ENCODE assay signal across 9 cellular contexts in genomic region chr6:129710722-129711631, GRCh38. TPM values are rescaled to one million over a fixed set of nuclear protein-coding genes. Genes with fewer than 3 reads are reported as not detected.
DNase-seq lines count a peak whose midpoint lies in the region; ATAC-seq, FAIRE-seq and TF ChIP-seq lines count a peak whose summit lies in the region.
"Had no signal": no experiment of that assay in that cellular context is flagged by ENCODE, and none has a peak within 500 bp of the region (broad histone marks: within the 10 kb centered on the region; RNA-seq: fewer than 3 reads in every experiment).

No MANE protein-coding gene starts in this region.

- H3K9me3 ChIP-seq in hepatocyte (ENCODE audit: low read depth) (no peaks in the 10 kb centered on the region), pancreas (no peaks in the 10 kb centered on the region)
- H3K9me3 ChIP-seq: mucosa of descending colon had no signal

- H3K27ac ChIP-seq in hepatocyte (peak overlapping the region; percentile 43), pancreas (peak overlapping the region in 1 of 4 donors; percentile 95)

- peaks cover 2% of the 10 kb centered on the region for H3K27me3 Mint-ChIP-seq in activated CD4-positive, alpha-beta T cell treated with anti-CD3 and anti-CD28 coated beads for 36 hours
- peaks cover 7% of the 10 kb centered on the region for H3K27me3 Mint-ChIP-seq in activated CD8-positive, alpha-beta T cell treated with anti-CD3 and anti-CD28 coated beads for 36 hours
- peaks cover 16% of the 10 kb centered on the region for H3K27me3 Mint-ChIP-seq in stimulated activated naive CD8-positive, alpha-beta T cell treated with anti-CD3 and anti-CD28 coated beads, Interleukin-15, amount 100 ng/mL, for 72 hours

- peak overlapping the region; percentile 90 for H3K4me2 ChIP-seq in hepatocyte

- H3K27me3 ChIP-seq in hepatocyte: no peaks in the 10 kb centered on the region
- no peaks in the 10 kb centered on the region for H3K27me3 ChIP-seq in pancreas

- peak overlapping the region; percentile 88 for H3K4me3 Mint-ChIP-seq in activated CD4-positive, alpha-beta T cell treated with anti-CD3 and anti-CD28 coated beads for 36 hours
- H3K4me3 Mint-ChIP-seq in activated CD8-positive, alpha-beta T cell treated with anti-CD3 and anti-CD28 coated beads for 36 hours: peak overlapping the region; percentile 92
- H3K4me3 Mint-ChIP-seq in stimulated activated naive CD8-positive, alpha-beta T cell treated with anti-CD3 and anti-CD28 coated beads, Interleukin-15, amount 100 ng/mL, for 72 hours: peak overlapping the region; percentile 91

- DNase-seq in activated CD4-positive, alpha-beta T cell treated with anti-CD3 and anti-CD28 coated beads for 36 hours: no peak
- no peak for DNase-seq in activated CD4-positive, alpha-beta T cell treated with anti-CD3 and anti-CD28 coated beads, Interleukin-2, amount 50 U/mL, for 1 hour
- DNase-seq in activated CD8-positive, alpha-beta T cell treated with anti-CD3 and anti-CD28 coated beads for 36 hours: no peak
- DNase-seq in hepatocyte (ENCODE audit: low spot score) (no peak), pancreas (no peak), D721Med (ENCODE audit: insufficient read length, low spot score) (no peak)
- DNase-seq in stimulated activated naive CD8-positive, alpha-beta T cell treated with anti-CD3 and anti-CD28 coated beads, Interleukin-15, amount 100 ng/mL, for 72 hours: no peak

- FAIRE-seq in pancreas (lab: Jason Lieb, UNC) (no peak), D721Med (lab: Jason Lieb, UNC) (no peak)

- no peak for TF ChIP-seq CTCF in activated CD8-positive, alpha-beta T cell treated with anti-CD3 and anti-CD28 coated beads for 36 hours (IDR thresholded peaks at IDR 0.05)
- no peak for TF ChIP-seq CTCF in hepatocyte (IDR thresholded peaks at IDR 0.05; ENCODE audit: poor library complexity)
- TF ChIP-seq CTCF in pancreas (IDR thresholded peaks at IDR 0.05): no peak
- no peak for TF ChIP-seq CTCF in D721Med (IDR thresholded peaks at IDR 0.05; ENCODE audit: insufficient read depth, missing control alignments)

- H3K4me1 Mint-ChIP-seq in activated CD4-positive, alpha-beta T cell treated with anti-CD3 and anti-CD28 coated beads for 36 hours: peaks cover 27% of the 10 kb centered on the region
- peaks cover 35% of the 10 kb centered on the region for H3K4me1 Mint-ChIP-seq in activated CD8-positive, alpha-beta T cell treated with anti-CD3 and anti-CD28 coated beads for 36 hours (ENCODE audit: low read depth)
- H3K4me1 Mint-ChIP-seq in stimulated activated naive CD8-positive, alpha-beta T cell treated with anti-CD3 and anti-CD28 coated beads, Interleukin-15, amount 100 ng/mL, for 72 hours: peaks cover 33% of the 10 kb centered on the region

- no peak for ATAC-seq in activated CD4-positive, alpha-beta T cell treated with anti-CD3 and anti-CD28 coated beads for 36 hours
- ATAC-seq in activated CD8-positive, alpha-beta T cell treated with anti-CD3 and anti-CD28 coated beads for 36 hours: no peak
- ATAC-seq in stimulated activated naive CD8-positive, alpha-beta T cell treated with anti-CD3 and anti-CD28 coated beads, Interleukin-15, amount 100 ng/mL, for 72 hours: no peak
- no peak for ATAC-seq in pancreas
- ATAC-seq in HG03039 (IDR thresholded peaks at IDR 0.05; ENCODE audit: unreplicated experiment): no peak

- peak overlapping the region; percentile 31 for H3K4me3 ChIP-seq in hepatocyte
- peak overlapping the region in 2 of 4 donors; percentile 60 to 63 for H3K4me3 ChIP-seq in pancreas

- H4K20me1 ChIP-seq in hepatocyte (ENCODE audit: insufficient read depth, poor library complexity, severe bottlenecking): no peaks in the 10 kb centered on the region

- peak overlapping the region; percentile 71 for H2AFZ ChIP-seq in hepatocyte

- intact Hi-C loops in activated CD4-positive, alpha-beta T cell treated with anti-CD3 and anti-CD28 coated beads for 36 hours (cut with DNase I, micrococcal nuclease): loop anchor here in 1 of 2 experiments (1.0 kb wide), 1 partner anchor 39 kb away; no protein-coding TSS in a partner anchor
- intact Hi-C loops in activated CD8-positive, alpha-beta T cell treated with anti-CD3 and anti-CD28 coated beads for 36 hours (cut with micrococcal nuclease): no loop called here
- intact Hi-C loops in pancreas (cut with DNase I): no loop called here

- no peak overlapping the region for H3K27ac Mint-ChIP-seq in activated CD4-positive, alpha-beta T cell treated with anti-CD3 and anti-CD28 coated beads for 36 hours
- no peak overlapping the region for H3K27ac Mint-ChIP-seq in activated CD8-positive, alpha-beta T cell treated with anti-CD3 and anti-CD28 coated beads for 36 hours
- H3K27ac Mint-ChIP-seq in stimulated activated naive CD8-positive, alpha-beta T cell treated with anti-CD3 and anti-CD28 coated beads, Interleukin-15, amount 100 ng/mL, for 72 hours: no peak overlapping the region

- CTCF ChIA-PET in activated CD4-positive, alpha-beta T cell treated with anti-CD3 and anti-CD28 coated beads for 36 hours (lab: Charles Lee): interaction anchor here (0.9 to 2.6 kb wide), 7 partner anchors 9 to 113 kb away, joined by 3 to 14 read pairs (median 5); no protein-coding TSS in a partner anchor
- CTCF ChIA-PET in activated CD8-positive, alpha-beta T cell treated with anti-CD3 and anti-CD28 coated beads for 36 hours (lab: Charles Lee): interaction anchor here (1.0 to 3.5 kb wide), 9 partner anchors 11 to 113 kb away, joined by 3 to 17 read pairs (median 5); no protein-coding TSS in a partner anchor

- no peaks in the 10 kb centered on the region for H3K9me2 ChIP-seq in hepatocyte (replicated peaks; ENCODE audit: insufficient read depth)

- POLR2A ChIA-PET in activated CD4-positive, alpha-beta T cell treated with anti-CD3 and anti-CD28 coated beads for 36 hours (lab: Charles Lee): interaction anchor here (1.1 kb wide), 1 partner anchor 29 kb away, joined by 3 read pairs; no protein-coding TSS in a partner anchor
- POLR2A ChIA-PET in activated CD8-positive, alpha-beta T cell treated with anti-CD3 and anti-CD28 coated beads for 36 hours (lab: Charles Lee): interaction anchor here (1.3 to 1.4 kb wide), 2 partner anchors 11 to 27 kb away, joined by 4 to 5 read pairs; no protein-coding TSS in a partner anchor

- no peaks in the 10 kb centered on the region for H3K36me3 ChIP-seq in hepatocyte (replicated peaks; ENCODE audit: insufficient read depth, low read depth)
- no peaks in the 10 kb centered on the region for H3K36me3 ChIP-seq in pancreas

- H3K4me1 ChIP-seq in hepatocyte (ENCODE audit: insufficient read depth) (no peaks in the 10 kb centered on the region), pancreas (peaks cover 0 to 11% (median 0%) of the 10 kb centered on the region in 3 donors)

- 56% methylated on average over 8 of the region's 8 CpGs for WGBS in hepatocyte (ENCODE audit: low lambda C conversion rate, missing lambda C conversion rate)
- WGBS in pancreas, 2 donors: 29 to 34% methylated on average over 8 of the region's 8 CpGs

- peaks cover 28% of the 10 kb centered on the region for H3K79me2 ChIP-seq in hepatocyte

- no peaks in the 10 kb centered on the region for H3K9me3 Mint-ChIP-seq in activated CD4-positive, alpha-beta T cell treated with anti-CD3 and anti-CD28 coated beads for 36 hours (ENCODE audit: low read depth)
- no peaks in the 10 kb centered on the region for H3K9me3 Mint-ChIP-seq in activated CD8-positive, alpha-beta T cell treated with anti-CD3 and anti-CD28 coated beads for 36 hours
- H3K9me3 Mint-ChIP-seq in stimulated activated naive CD8-positive, alpha-beta T cell treated with anti-CD3 and anti-CD28 coated beads, Interleukin-15, amount 100 ng/mL, for 72 hours: no peaks in the 10 kb centered on the region

- H3K36me3 Mint-ChIP-seq in activated CD4-positive, alpha-beta T cell treated with anti-CD3 and anti-CD28 coated beads for 36 hours (ENCODE audit: low read depth): no peaks in the 10 kb centered on the region
- peaks cover 3% of the 10 kb centered on the region for H3K36me3 Mint-ChIP-seq in activated CD8-positive, alpha-beta T cell treated with anti-CD3 and anti-CD28 coated beads for 36 hours (ENCODE audit: low read depth)

RNA-seq across cellular contexts. Expression of gene ARHGAP18, which starts 1.0 kb away (rescaled TPM):
- 1 to 10 TPM; 5.2 to 6.8 TPM for total RNA-seq in activated CD4-positive, alpha-beta T cell treated with anti-CD3 and anti-CD28 coated beads for 36 hours
- total RNA-seq in activated CD8-positive, alpha-beta T cell treated with anti-CD3 and anti-CD28 coated beads for 36 hours: 1 to 10 TPM; 8.2 to 9.6 TPM
- total RNA-seq in hepatocyte (34.8 and 35.6 TPM in 2 replicates), pancreas (10 to 100 TPM; 22.9 to 41.0 (median 29.6) TPM)
- polyA plus RNA-seq in hepatocyte (11.2 and 14.7 TPM in 2 replicates), pancreas (10 to 100 TPM in 1 of 2 donors, 1 to 10 TPM in 1; 8.2 to 11.6 TPM)
